8 cellular contexts compared by ENCODE assay signal in genomic region chr5:39570418-39571027, GRCh38.
DNase-seq lines count a peak whose midpoint lies in the region; ATAC-seq, FAIRE-seq and TF ChIP-seq lines count a peak whose summit lies in the region.

No MANE protein-coding gene starts in this region.

- no peaks in the 10 kb centered on the region for H3K79me2 ChIP-seq in parathyroid adenoma

- no peak overlapping the region for H2AFZ ChIP-seq in parathyroid adenoma

- no peak overlapping the region for H3K4me3 ChIP-seq in parathyroid adenoma (ENCODE audit: low read depth, low read length)

- peak; percentile 53 for ATAC-seq in GM19035 (IDR thresholded peaks at IDR 0.05; ENCODE audit: unreplicated experiment)
- ATAC-seq in HG03095 (IDR thresholded peaks at IDR 0.05; ENCODE audit: unreplicated experiment) = no peak
- no peak for ATAC-seq in Right ventricle myocardium inferior

- peak; percentile 86 for FAIRE-seq in endometrium (lab: Jason Lieb, UNC)

- TF ChIP-seq CTCF in AG09319 (IDR thresholded peaks at IDR 0.05; ENCODE audit: low read depth, low read length) = peak; percentile 68
- TF ChIP-seq CTCF in parathyroid adenoma (IDR thresholded peaks at IDR 0.05) = peak; percentile 72

- H3K4me2 ChIP-seq in parathyroid adenoma (ENCODE audit: low read length) = no peak overlapping the region

- H3K9me3 ChIP-seq in parathyroid adenoma (ENCODE audit: control insufficient read depth, low read length) = no peaks in the 10 kb centered on the region

- H3K27ac ChIP-seq in parathyroid adenoma = no peak overlapping the region

- intact Hi-C loops in Right ventricle myocardium inferior (cut with DNase I) = loop anchor here (2.0 kb wide), 1 partner anchor 194 kb away; no protein-coding TSS in a partner anchor

- DNase-seq in AG09319 (ENCODE audit: extremely low read depth, low read depth) = peak; percentile 19
- peak; percentile 51 to 72 for DNase-seq in NOMO-1 (lab: John Stamatoyannopoulos, UW; ENCODE audit: unreplicated experiment in 2 of 2)
- DNase-seq in SK-N-DZ (ENCODE audit: low spot score) = no peak
- DNase-seq in Right ventricle myocardium inferior (ENCODE audit: missing footprints) = no peak

- H3K9ac ChIP-seq in parathyroid adenoma = no peak overlapping the region

- H3K4me1 ChIP-seq in parathyroid adenoma = peaks cover 3% of the 10 kb centered on the region

- H3K36me3 ChIP-seq in parathyroid adenoma (ENCODE audit: control insufficient read depth, insufficient read depth, low read length) = no peaks in the 10 kb centered on the region

- no peaks in the 10 kb centered on the region for H3K27me3 ChIP-seq in parathyroid adenoma (ENCODE audit: control insufficient read depth, insufficient read depth, low read length)

Comparison
In these comparisons a context has a peak if more than half of its experiments do, and no peak if none do; other contexts are left out.
1. DNase-seq: peak in AG09319 (single experiment) and NOMO-1 (2 of 2); none in SK-N-DZ (single experiment) and Right ventricle myocardium inferior (single experiment).